ENCODE assay signal across 23 cellular contexts in the genomic region with DNA sequence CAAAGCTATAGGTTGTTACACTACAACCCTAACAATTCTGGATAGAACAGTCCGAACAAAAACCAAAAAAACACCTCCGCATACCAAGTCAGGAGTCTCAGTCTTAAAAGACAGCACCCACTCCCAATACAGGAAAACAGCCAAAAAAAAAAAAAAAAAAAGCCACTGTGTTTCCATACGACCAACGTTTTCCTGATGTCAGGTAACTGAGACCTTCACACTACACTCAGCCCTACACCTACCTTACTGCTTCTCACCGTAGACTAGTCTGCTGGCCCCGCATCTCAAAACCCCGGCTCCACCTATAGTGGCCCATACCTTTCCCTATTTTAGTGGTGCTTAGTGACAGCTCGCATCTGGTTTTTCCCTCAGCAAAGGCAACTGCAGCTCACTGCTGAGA.
"Had no signal": no experiment of that assay in that cellular context is flagged by ENCODE, and none has a peak within 500 bp of the region (broad histone marks: within the 10 kb centered on the region; RNA-seq: fewer than 3 reads in every experiment).

No MANE protein-coding gene starts in this region.

- ATAC-seq: activated CD8-positive, alpha-beta T cell treated with anti-CD3 and anti-CD28 coated beads, Interleukin-2, amount 10 ng/mL, durations not matched to agents 7 days and 5 days; activated naive CD8-positive, alpha-beta T cell treated with anti-CD3 and anti-CD28 coated beads, Interleukin-2, amount 50 U/mL, for 24 hours; PC-3 had no signal

- H3K27me3 Mint-ChIP-seq: activated naive CD4-positive, alpha-beta T cell treated with anti-CD3 and anti-CD28 coated beads, Interleukin-2, amount 50 U/mL, for 24 hours; activated naive CD8-positive, alpha-beta T cell treated with anti-CD3 and anti-CD28 coated beads, Interleukin-2, amount 50 U/mL, for 24 hours; central memory CD8-positive, alpha-beta T cell had no signal

- H3K4me3 Mint-ChIP-seq: activated CD8-positive, alpha-beta T cell treated with anti-CD3 and anti-CD28 coated beads, Interleukin-2, amount 10 ng/mL, durations not matched to agents 7 days and 5 days; activated naive CD4-positive, alpha-beta T cell treated with anti-CD3 and anti-CD28 coated beads, Interleukin-2, amount 50 U/mL, for 24 hours; activated naive CD8-positive, alpha-beta T cell treated with anti-CD3 and anti-CD28 coated beads, Interleukin-2, amount 50 U/mL, for 24 hours; brain; central memory CD8-positive, alpha-beta T cell; T-helper 1 cell treated with Interleukin-12 subunit alpha and Interleukin-12 subunit beta and Interleukin-4 antibody, amounts not matched to agents 30 μg/mL and 1 μg/mL, for 36 hours had no signal

- DNase-seq: activated CD4-positive, alpha-beta T cell treated with anti-CD3 and anti-CD28 coated beads for 48 hours; activated CD4-positive, alpha-beta T cell treated with anti-CD3 and anti-CD28 coated beads, Interleukin-2, amount 50 U/mL, for 4 hours; activated CD4-positive, CD25-positive, alpha-beta regulatory T cell treated with anti-CD3 and anti-CD28 coated beads, Interleukin-2, amount 50 U/mL, for 72 hours; activated CD8-positive, alpha-beta memory T cell treated with anti-CD3 and anti-CD28 coated beads, Interleukin-2, amount 50 U/mL, for 48 hours; activated CD8-positive, alpha-beta T cell treated with anti-CD3 and anti-CD28 coated beads, Interleukin-2, amount 10 ng/mL, durations not matched to agents 7 days and 5 days; activated effector memory CD4-positive, alpha-beta T cell treated with Interleukin-2 at 50 U/mL for 16 hours; activated naive CD4-positive, alpha-beta T cell; activated naive CD8-positive, alpha-beta T cell treated with anti-CD3 and anti-CD28 coated beads, Interleukin-2, amount 50 U/mL, for 24 hours; activated T-cell treated with anti-CD3 and anti-CD28 coated beads, Interleukin-2, amount 50 U/mL, for 1 hour; amniotic stem cell; Karpas-422; NCI-H1048; NCI-H146; NCI-H1930; NCI-H345; NCI-H510A; NCI-H526 treated with DMSO at 0.1 percent for 48 hours; PC-3; SHP77 treated with DMSO at 0.1 percent for 48 hours had no signal

- H3K9me3 Mint-ChIP-seq: activated naive CD4-positive, alpha-beta T cell treated with anti-CD3 and anti-CD28 coated beads, Interleukin-2, amount 50 U/mL, for 24 hours; brain had no signal

- H3K4me1 Mint-ChIP-seq: activated naive CD4-positive, alpha-beta T cell treated with anti-CD3 and anti-CD28 coated beads, Interleukin-2, amount 50 U/mL, for 24 hours; activated naive CD8-positive, alpha-beta T cell treated with anti-CD3 and anti-CD28 coated beads, Interleukin-2, amount 50 U/mL, for 24 hours; brain; central memory CD8-positive, alpha-beta T cell had no signal

- H3K36me3 Mint-ChIP-seq: activated naive CD4-positive, alpha-beta T cell treated with anti-CD3 and anti-CD28 coated beads, Interleukin-2, amount 50 U/mL, for 24 hours; brain had no signal

- H3K27ac Mint-ChIP-seq: activated CD8-positive, alpha-beta T cell treated with anti-CD3 and anti-CD28 coated beads, Interleukin-2, amount 10 ng/mL, durations not matched to agents 7 days and 5 days; activated naive CD4-positive, alpha-beta T cell treated with anti-CD3 and anti-CD28 coated beads, Interleukin-2, amount 50 U/mL, for 24 hours; activated naive CD8-positive, alpha-beta T cell treated with anti-CD3 and anti-CD28 coated beads, Interleukin-2, amount 50 U/mL, for 24 hours; T-helper 1 cell treated with Interleukin-12 subunit alpha and Interleukin-12 subunit beta and Interleukin-4 antibody, amounts not matched to agents 30 μg/mL and 1 μg/mL, for 36 hours had no signal
